ENCODE assay signal across 13 cellular contexts in genomic region chr5:132417461-132417860, GRCh38. TPM values are rescaled to one million over a fixed set of nuclear protein-coding genes. Genes with fewer than 3 reads are reported as not detected.
DNase-seq lines count a peak whose midpoint lies in the region; ATAC-seq and TF ChIP-seq lines count a peak whose summit lies in the region.
"Had no signal": no experiment of that assay in that cellular context is flagged by ENCODE, and none has a peak within 500 bp of the region (broad histone marks: within the 10 kb centered on the region; RNA-seq: fewer than 3 reads in every experiment).

No MANE protein-coding gene starts in this region.

- H3K27me3 Mint-ChIP-seq in central memory CD8-positive, alpha-beta T cell, result no peaks in the 10 kb centered on the region
- H3K27me3 Mint-ChIP-seq in natural killer cell (ENCODE audit: low read depth in 2 of 2), result no peaks in the 10 kb centered on the region

- H3K36me3 Mint-ChIP-seq in central memory CD8-positive, alpha-beta T cell (ENCODE audit: insufficient read depth), result peaks cover 43% of the 10 kb centered on the region
- peaks cover 8% of the 10 kb centered on the region for H3K36me3 Mint-ChIP-seq in natural killer cell
- H3K36me3 Mint-ChIP-seq: WTC11 had no signal

- H3K4me3 Mint-ChIP-seq in central memory CD8-positive, alpha-beta T cell, result peak overlapping the region; percentile 75
- peak overlapping the region; percentile 81 for H3K4me3 Mint-ChIP-seq in natural killer cell
- H3K4me3 Mint-ChIP-seq: WTC11 had no signal

- DNase-seq in left ventricle myocardium inferior (no peak), Right ventricle myocardium superior (no peak), natural killer cell (no peak), uterus (no peak), testis (no peak)
- DNase-seq in central memory CD8-positive, alpha-beta T cell (ENCODE audit: low spot score in 2 of 2), result no peak
- no peak for DNase-seq in activated CD4-positive, CD25-positive, alpha-beta regulatory T cell (lab: John Stamatoyannopoulos, UW)
- DNase-seq: AML-193, retina, SIG-M5 had no signal

- H3K4me3 ChIP-seq in left ventricle myocardium inferior (no peak overlapping the region), uterus (no peak overlapping the region), testis (no peak overlapping the region)
- H3K4me3 ChIP-seq: left lung had no signal

- H3K27ac ChIP-seq in left ventricle myocardium inferior (replicated peaks) (peak overlapping the region; percentile 99), uterus (peak overlapping the region; percentile 57 to 94), testis (no peak overlapping the region)

- TF ChIP-seq CTCF in left ventricle myocardium inferior (IDR thresholded peaks at IDR 0.05; ENCODE audit: borderline replicate concordance), result no peak
- TF ChIP-seq CTCF in natural killer cell (IDR thresholded peaks at IDR 0.05), result no peak
- TF ChIP-seq CTCF in uterus (IDR thresholded peaks at IDR 0.05), result no peak
- no peak for TF ChIP-seq CTCF in testis (IDR thresholded peaks at IDR 0.05)

- H3K4me1 Mint-ChIP-seq in central memory CD8-positive, alpha-beta T cell, result peaks cover 87% of the 10 kb centered on the region
- peaks cover 94 to 95% of the 10 kb centered on the region in 2 donors for H3K4me1 Mint-ChIP-seq in natural killer cell

- no peaks in the 10 kb centered on the region for H3K27me3 ChIP-seq in left ventricle myocardium inferior (ENCODE audit: low read depth)
- H3K27me3 ChIP-seq in uterus, result no peaks in the 10 kb centered on the region
- no peaks in the 10 kb centered on the region for H3K27me3 ChIP-seq in testis
- H3K27me3 ChIP-seq: left lung had no signal

- H3K4me1 ChIP-seq in left ventricle myocardium inferior, result peaks cover 100% of the 10 kb centered on the region
- peaks cover 5 to 12% of the 10 kb centered on the region in 2 donors for H3K4me1 ChIP-seq in uterus
- peaks cover 11% of the 10 kb centered on the region for H3K4me1 ChIP-seq in testis

- H3K9me3 ChIP-seq in left ventricle myocardium inferior (replicated peaks) (no peaks in the 10 kb centered on the region), uterus (no peaks in the 10 kb centered on the region), testis (no peaks in the 10 kb centered on the region)
- H3K9me3 ChIP-seq: left lung had no signal

- peaks cover 9% of the 10 kb centered on the region for H3K36me3 ChIP-seq in left ventricle myocardium inferior
- no peaks in the 10 kb centered on the region for H3K36me3 ChIP-seq in uterus
- no peaks in the 10 kb centered on the region for H3K36me3 ChIP-seq in testis (ENCODE audit: low read depth, missing control alignments)

- WGBS in testis, 2 donors, result 79 to 83% methylated on average over 6 of the region's 6 CpGs

- peak overlapping the region; percentile 98 for H3K27ac Mint-ChIP-seq in central memory CD8-positive, alpha-beta T cell (ENCODE audit: low read depth)
- peak overlapping the region; percentile 99 to 100 for H3K27ac Mint-ChIP-seq in natural killer cell
- H3K27ac Mint-ChIP-seq: WTC11 had no signal

- no peak for TF ChIP-seq POLR2A in uterus (IDR thresholded peaks at IDR 0.05)
- TF ChIP-seq POLR2A in testis (IDR thresholded peaks at IDR 0.05), result no peak

- no peaks in the 10 kb centered on the region for H3K9me3 Mint-ChIP-seq in central memory CD8-positive, alpha-beta T cell
- H3K9me3 Mint-ChIP-seq in natural killer cell, result no peaks in the 10 kb centered on the region
- H3K9me3 Mint-ChIP-seq: WTC11 had no signal

- intact Hi-C loops in left ventricle myocardium inferior (cut with micrococcal nuclease), result loop anchor here (5.0 kb wide), 1 partner anchor 75 kb away; the partner anchor contains the start of gene IRF1
- intact Hi-C loops in Right ventricle myocardium superior (cut with DNase I), result loop anchor here (5.0 kb wide), 1 partner anchor 70 kb away; no protein-coding TSS in a partner anchor
- intact Hi-C loops in natural killer cell (cut with micrococcal nuclease), result no loop called here
- intact Hi-C loops in uterus (cut with DNase I; ENCODE audit: low total_unique reads), result no loop called here
- intact Hi-C loops in testis (cut with DNase I; ENCODE audit: low total_unique reads), result loop anchor here (5.0 kb wide), 1 partner anchor 75 kb away; the partner anchor contains the start of gene IRF1

- ATAC-seq in Right ventricle myocardium superior (ENCODE audit: poor library complexity) (no peak), natural killer cell (no peak), HG02588 (IDR thresholded peaks at IDR 0.05; ENCODE audit: unreplicated experiment) (no peak)
- ATAC-seq in central memory CD8-positive, alpha-beta T cell (replicated peaks; ENCODE audit: extremely low read depth, poor library complexity, severe bottlenecking), result no peak
- ATAC-seq: left lung, WTC11 had no signal

RNA-seq across cellular contexts. Expression of gene SLC22A5, which starts 48.0 kb away (rescaled TPM):
- total RNA-seq in left ventricle myocardium inferior (20.8 TPM), Right ventricle myocardium superior (22.7 TPM), natural killer cell (1 to 10 TPM; 1.6 to 5.0 (median 3.9) TPM), uterus (10 to 100 TPM in 2 of 4 donors, 1 to 10 TPM in 2; 2.0 to 18.9 (median 10.0) TPM), testis (10 to 100 TPM in 1 of 2 donors, 1 to 10 TPM in 1; 9.5 to 11.8 TPM)
- 11.9 TPM for polyA plus RNA-seq in testis (ENCODE audit: insufficient read depth, low read depth, low replicate concordance)

Comparison
In these comparisons a context has a peak if more than half of its experiments do, and no peak if none do; other contexts are left out.
1. H3K27ac ChIP-seq: peak in left ventricle myocardium inferior (single experiment) and uterus (2 of 2); none in testis (0 of 2).
2. intact Hi-C loops: an anchor here in left ventricle myocardium inferior (5.0 kb wide), Right ventricle myocardium superior (5.0 kb wide) and testis (5.0 kb wide); none called in natural killer cell and uterus.